In the genomic region with DNA sequence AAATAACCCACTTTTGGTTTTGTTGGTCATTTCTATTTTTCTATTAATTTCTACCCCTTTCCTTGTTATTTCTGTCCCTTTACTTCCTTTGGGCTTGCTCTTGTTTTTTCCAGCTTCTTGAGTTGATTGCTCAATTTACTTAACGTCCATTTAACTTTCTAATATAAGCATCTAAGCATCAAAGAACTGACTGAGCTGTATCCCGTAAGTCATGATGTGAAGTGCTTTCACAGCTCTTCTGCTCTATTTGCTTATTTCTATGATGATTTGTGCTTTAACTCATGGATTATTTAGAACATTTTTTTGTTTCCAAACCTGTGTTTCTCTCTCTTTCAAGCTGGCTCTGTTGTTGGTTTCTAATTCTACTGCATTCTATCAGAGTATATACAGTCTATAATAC, we compare ENCODE assay signal across 1 cellular context.
TF ChIP-seq lines count a peak whose summit lies in the region.

No MANE protein-coding gene starts in this region.

TF ChIP-seq in HepG2, 621 proteins besides CTCF, POLR2A, EP300 and RAD21 (continued from another document):
- TF ChIP-seq ZSCAN12 (CRISPR knock-in tag; IDR thresholded peaks at IDR 0.05) = no peak
- no peak for TF ChIP-seq KLF9 (CRISPR knock-in tag; IDR thresholded peaks at IDR 0.05; ENCODE audit: low read depth)
- no peak for TF ChIP-seq PAF1 (CRISPR knock-in tag; IDR thresholded peaks at IDR 0.05)
- TF ChIP-seq, protein P1, sequence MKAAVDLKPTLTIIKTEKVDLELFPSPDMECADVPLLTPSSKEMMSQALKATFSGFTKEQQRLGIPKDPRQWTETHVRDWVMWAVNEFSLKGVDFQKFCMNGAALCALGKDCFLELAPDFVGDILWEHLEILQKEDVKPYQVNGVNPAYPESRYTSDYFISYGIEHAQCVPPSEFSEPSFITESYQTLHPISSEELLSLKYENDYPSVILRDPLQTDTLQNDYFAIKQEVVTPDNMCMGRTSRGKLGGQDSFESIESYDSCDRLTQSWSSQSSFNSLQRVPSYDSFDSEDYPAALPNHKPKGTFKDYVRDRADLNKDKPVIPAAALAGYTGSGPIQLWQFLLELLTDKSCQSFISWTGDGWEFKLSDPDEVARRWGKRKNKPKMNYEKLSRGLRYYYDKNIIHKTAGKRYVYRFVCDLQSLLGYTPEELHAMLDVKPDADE (CRISPR knock-in tag; IDR thresholded peaks at IDR 0.05) = no peak
- no peak for TF ChIP-seq SETDB1 (CRISPR knock-in tag; IDR thresholded peaks at IDR 0.05; ENCODE audit: borderline replicate concordance)
- no peak for TF ChIP-seq ZNF7 (CRISPR knock-in tag; IDR thresholded peaks at IDR 0.05)
- no peak for TF ChIP-seq ZSCAN22 (CRISPR knock-in tag; IDR thresholded peaks at IDR 0.05)
- TF ChIP-seq MEIS1 (CRISPR knock-in tag; IDR thresholded peaks at IDR 0.05; ENCODE audit: borderline replicate concordance) = no peak
